15 cellular contexts compared by ENCODE assay signal in genomic region chr12:7127916-7128626, GRCh38. TPM values are rescaled to one million over a fixed set of nuclear protein-coding genes. Genes with fewer than 3 reads are reported as not detected.
DNase-seq lines count a peak whose midpoint lies in the region; ATAC-seq and TF ChIP-seq lines count a peak whose summit lies in the region.
"Had no signal": no experiment of that assay in that cellular context is flagged by ENCODE, and none has a peak within 500 bp of the region (broad histone marks: within the 10 kb centered on the region; RNA-seq: fewer than 3 reads in every experiment).

No MANE protein-coding gene starts in this region.

- H3K9me3 Mint-ChIP-seq in activated T-cell treated with anti-CD3 and anti-CD28 coated beads, Interleukin-2, amount 50 U/mL, for 4 hours: no peaks in the 10 kb centered on the region
- H3K9me3 Mint-ChIP-seq in brain: peaks cover 0 to 2% (median 0%) of the 10 kb centered on the region in 5 experiments
- H3K9me3 Mint-ChIP-seq: activated naive CD4-positive, alpha-beta T cell treated with anti-CD3 and anti-CD28 coated beads, Interleukin-2, amount 50 U/mL, for 72 hours; dendritic cell treated with granulocyte-macrophage colony-stimulating factor and Interleukin-4, amounts not matched to agents 40 ng/mL and 50 ng/mL, for 4 days had no signal

- H3K4me1 Mint-ChIP-seq in activated T-cell treated with anti-CD3 and anti-CD28 coated beads, Interleukin-2, amount 50 U/mL, for 4 hours (ENCODE audit: low read depth): peaks cover 30% of the 10 kb centered on the region
- peaks cover 44% of the 10 kb centered on the region for H3K4me1 Mint-ChIP-seq in brain

- H3K79me1 ChIP-seq in mesendoderm (ENCODE audit: low read length): no peaks in the 10 kb centered on the region

- no peak for DNase-seq in activated T-cell treated with anti-CD3 and anti-CD28 coated beads, Interleukin-2, amount 50 U/mL, for 4 hours
- DNase-seq in activated T-cell treated with anti-CD3 and anti-CD28 coated beads, Interleukin-2, amount 50 U/mL, for 48 hours: no peak
- DNase-seq in mesendoderm: no peak
- DNase-seq in thoracic aorta (ENCODE audit: low spot score): no peak
- no peak for DNase-seq in smooth muscle cell (lab: John Stamatoyannopoulos, UW; ENCODE audit: unreplicated experiment)
- no peak for DNase-seq in foreskin melanocyte
- DNase-seq in NCI-H187 (lab: John Stamatoyannopoulos, UW): no peak
- DNase-seq: activated CD4-positive, alpha-beta T cell treated with anti-CD3 and anti-CD28 coated beads for 4 hours; small intestine; SW 1271 had no signal

- ATAC-seq in activated T-cell treated with anti-CD3 and anti-CD28 coated beads, Interleukin-2, amount 50 U/mL, for 4 hours: no peak
- ATAC-seq in thoracic aorta (ENCODE audit: insufficient number of reproducible peaks, low FRiP score, low read depth): no peak
- ATAC-seq: activated naive CD4-positive, alpha-beta T cell treated with anti-CD3 and anti-CD28 coated beads, Interleukin-2, amount 50 U/mL, for 72 hours had no signal

- H4K20me1 ChIP-seq in smooth muscle cell (ENCODE audit: low read depth): peaks cover 11% of the 10 kb centered on the region

- no peak overlapping the region for H3K18ac ChIP-seq in mesendoderm (ENCODE audit: low read length)

- H3K23ac ChIP-seq in mesendoderm (ENCODE audit: low read length): peak overlapping the region; percentile 59

- H3F3A ChIP-seq in smooth muscle cell (ENCODE audit: low read depth): no peaks in the 10 kb centered on the region

- H3K27me3 Mint-ChIP-seq in activated T-cell treated with anti-CD3 and anti-CD28 coated beads, Interleukin-2, amount 50 U/mL, for 4 hours (ENCODE audit: low read depth): no peaks in the 10 kb centered on the region
- peaks cover 30% of the 10 kb centered on the region for H3K27me3 Mint-ChIP-seq in brain

- H2AFZ ChIP-seq in smooth muscle cell (ENCODE audit: low read depth): no peak overlapping the region

- no CpG with 5 or more reads among the region's 17 CpGs for WGBS in mesendoderm (ENCODE audit: extremely low coverage, insufficient coverage, low lambda C conversion rate)
- 93% methylated on average over 17 of the region's 17 CpGs for WGBS in smooth muscle cell (ENCODE audit: low lambda C conversion rate)

- no peaks in the 10 kb centered on the region for H3K9me3 ChIP-seq in thoracic aorta
- no peaks in the 10 kb centered on the region for H3K9me3 ChIP-seq in smooth muscle cell (replicated peaks; ENCODE audit: low read depth)

- H3K4me2 ChIP-seq in mesendoderm (ENCODE audit: low read length) (peak overlapping the region; percentile 3), smooth muscle cell (no peak overlapping the region)

- no peak overlapping the region for H2BK120ac ChIP-seq in mesendoderm (ENCODE audit: low read depth, low read length)

- peak overlapping the region; percentile 91 for H3K4me3 Mint-ChIP-seq in activated T-cell treated with anti-CD3 and anti-CD28 coated beads, Interleukin-2, amount 50 U/mL, for 4 hours
- peak overlapping the region; percentile 95 to 99 (median 97) for H3K4me3 Mint-ChIP-seq in brain
- H3K4me3 Mint-ChIP-seq: dendritic cell treated with granulocyte-macrophage colony-stimulating factor and Interleukin-4, amounts not matched to agents 40 ng/mL and 50 ng/mL, for 4 days had no signal

- H3K27ac ChIP-seq in mesendoderm (ENCODE audit: low read depth, low read length) (no peak overlapping the region), thoracic aorta (no peak overlapping the region), smooth muscle cell (ENCODE audit: low read depth) (no peak overlapping the region)

- H3K4me1 ChIP-seq in mesendoderm (ENCODE audit: control insufficient read depth, low read depth, low read length) (peaks cover 15% of the 10 kb centered on the region), thoracic aorta (ENCODE audit: control insufficient read depth in 1 of 2, low read depth in 2 of 2) (peaks cover 12 to 14% of the 10 kb centered on the region in 2 donors), smooth muscle cell (ENCODE audit: low read depth) (peaks cover 5% of the 10 kb centered on the region)

- H4K8ac ChIP-seq in mesendoderm (ENCODE audit: low read depth, low read length): no peak overlapping the region

- TF ChIP-seq CTCF in brain (conservative IDR thresholded peaks at IDR 0.05) (no peak), thoracic aorta (IDR thresholded peaks at IDR 0.05) (no peak), smooth muscle cell (IDR thresholded peaks at IDR 0.05; ENCODE audit: borderline replicate concordance, insufficient read depth, poor library complexity, severe bottlenecking) (no peak)

- H3K9ac ChIP-seq in mesendoderm (ENCODE audit: low read length): peak overlapping the region; percentile 1
- no peak overlapping the region for H3K9ac ChIP-seq in smooth muscle cell (ENCODE audit: low read depth)

- H3K4me3 ChIP-seq in mesendoderm (ENCODE audit: low read length): no peak overlapping the region
- H3K4me3 ChIP-seq in thoracic aorta: peak overlapping the region; percentile 18
- H3K4me3 ChIP-seq in smooth muscle cell: no peak overlapping the region

- H3K36me3 ChIP-seq in mesendoderm (ENCODE audit: control insufficient read depth, insufficient read depth, low read length) (no peaks in the 10 kb centered on the region), thoracic aorta (no peaks in the 10 kb centered on the region), smooth muscle cell (ENCODE audit: low read depth) (no peaks in the 10 kb centered on the region)

- no peak overlapping the region for H4K5ac ChIP-seq in mesendoderm (ENCODE audit: low read length)

- peak overlapping the region; percentile 28 for H3K4ac ChIP-seq in mesendoderm (ENCODE audit: low read depth, low read length)

- peak overlapping the region; percentile 47 for H2BK5ac ChIP-seq in mesendoderm (ENCODE audit: low read length)

- H3K79me2 ChIP-seq in mesendoderm (ENCODE audit: control insufficient read depth, insufficient read depth, low read length): no peaks in the 10 kb centered on the region
- H3K79me2 ChIP-seq in smooth muscle cell (ENCODE audit: low read depth): no peaks in the 10 kb centered on the region

- no peak overlapping the region for H2BK15ac ChIP-seq in mesendoderm (replicated peaks; ENCODE audit: low read depth)

- H3K56ac ChIP-seq in mesendoderm (ENCODE audit: low read length): peak overlapping the region; percentile 52

- H3K27me3 ChIP-seq in mesendoderm (ENCODE audit: insufficient read depth, low read length, poor library complexity): no peaks in the 10 kb centered on the region
- no peaks in the 10 kb centered on the region for H3K27me3 ChIP-seq in thoracic aorta (replicated peaks; ENCODE audit: insufficient read depth)
- peaks cover 3% of the 10 kb centered on the region for H3K27me3 ChIP-seq in smooth muscle cell (ENCODE audit: low read depth)

- peak overlapping the region in 4 of 5 experiments; percentile 20 to 55 (median 40) for H3K27ac Mint-ChIP-seq in brain
- H3K27ac Mint-ChIP-seq: activated naive CD4-positive, alpha-beta T cell treated with anti-CD3 and anti-CD28 coated beads, Interleukin-2, amount 50 U/mL, for 72 hours; dendritic cell treated with granulocyte-macrophage colony-stimulating factor and Interleukin-4, amounts not matched to agents 40 ng/mL and 50 ng/mL, for 4 days had no signal

- H2AK5ac ChIP-seq in mesendoderm (ENCODE audit: low read length): peak overlapping the region; percentile 5

- H3K36me3 Mint-ChIP-seq in activated T-cell treated with anti-CD3 and anti-CD28 coated beads, Interleukin-2, amount 50 U/mL, for 4 hours (ENCODE audit: insufficient read depth): no peaks in the 10 kb centered on the region
- no peaks in the 10 kb centered on the region for H3K36me3 Mint-ChIP-seq in brain
- H3K36me3 Mint-ChIP-seq: activated naive CD4-positive, alpha-beta T cell treated with anti-CD3 and anti-CD28 coated beads, Interleukin-2, amount 50 U/mL, for 72 hours had no signal

RNA-seq across cellular contexts. Expression of gene RBP5, which starts 0.6 kb away (rescaled TPM):
- total RNA-seq in activated T-cell treated with anti-CD3 and anti-CD28 coated beads, Interleukin-2, amount 50 U/mL, for 4 hours: not detected
- 0.80 TPM for polyA plus RNA-seq in brain (ENCODE audit: insufficient read depth, low read depth, low replicate concordance)
- 8.6 TPM for polyA plus RNA-seq in mesendoderm (2013, experiment 1 of 2)
- 7.7 TPM for polyA plus RNA-seq in mesendoderm (2013, experiment 2 of 2)
- under 1 TPM in 1 of 2 donors, not detected in 1; 0.71 TPM for total RNA-seq in thoracic aorta
- not detected in 2 replicates for total RNA-seq in smooth muscle cell
- polyA plus RNA-seq in smooth muscle cell: 0.21 and 2.3 TPM in 2 replicates
- total RNA-seq: A673; activated naive CD4-positive, alpha-beta T cell treated with anti-CD3 and anti-CD28 coated beads, Interleukin-2, amount 50 U/mL, for 72 hours; myocyte had no signal

RNA-seq across cellular contexts. Expression of gene CLSTN3, which starts 2.1 kb away (rescaled TPM):
- total RNA-seq in activated T-cell treated with anti-CD3 and anti-CD28 coated beads, Interleukin-2, amount 50 U/mL, for 4 hours: 10 to 100 TPM in 1 of 3 donors, 1 to 10 TPM in 2; 9.2 to 12.2 (median 9.9) TPM
- 74.8 TPM for polyA plus RNA-seq in brain (ENCODE audit: insufficient read depth, low read depth, low replicate concordance)
- polyA plus RNA-seq in mesendoderm (2013, experiment 1 of 2): 28.3 TPM
- polyA plus RNA-seq in mesendoderm (2013, experiment 2 of 2): 26.1 TPM
- total RNA-seq in thoracic aorta: 10 to 100 TPM; 27.2 to 28.9 TPM
- 26.5 and 51.0 TPM in 2 replicates for total RNA-seq in smooth muscle cell
- polyA plus RNA-seq in smooth muscle cell: 12.4 and 25.4 TPM in 2 replicates

RNA-seq across cellular contexts. Expression of gene C1RL, which starts 19.1 kb away (rescaled TPM):
- total RNA-seq in activated T-cell treated with anti-CD3 and anti-CD28 coated beads, Interleukin-2, amount 50 U/mL, for 4 hours: 1 to 10 TPM; 3.7 to 7.0 (median 6.0) TPM
- 13.7 TPM for polyA plus RNA-seq in brain (ENCODE audit: insufficient read depth, low read depth, low replicate concordance)
- polyA plus RNA-seq in mesendoderm (2013, experiment 1 of 2): 4.2 TPM
- polyA plus RNA-seq in mesendoderm (2013, experiment 2 of 2): 4.1 TPM
- total RNA-seq in thoracic aorta: 100 to 1,000 TPM; 126 to 134 TPM
- total RNA-seq in smooth muscle cell: 18.5 and 21.1 TPM in 2 replicates
- 8.7 and 9.8 TPM in 2 replicates for polyA plus RNA-seq in smooth muscle cell

RNA-seq across cellular contexts. Expression of gene C1R, which starts 35.8 kb away (rescaled TPM):
- total RNA-seq in activated T-cell treated with anti-CD3 and anti-CD28 coated beads, Interleukin-2, amount 50 U/mL, for 4 hours: 1 to 10 TPM in 2 of 3 donors, under 1 TPM in 1; 0.98 to 2.3 (median 1.7) TPM
- polyA plus RNA-seq in brain (ENCODE audit: insufficient read depth, low read depth, low replicate concordance) (17.0 TPM), smooth muscle cell (78.7 and 83.8 TPM in 2 replicates)
- polyA plus RNA-seq in mesendoderm (2013, experiment 1 of 2): 1.2 TPM
- 1.1 TPM for polyA plus RNA-seq in mesendoderm (2013, experiment 2 of 2)
- total RNA-seq in thoracic aorta (100 to 1,000 TPM; 811 to 997 TPM), smooth muscle cell (51.2 and 58.9 TPM in 2 replicates)
